Comparison of ENCODE assay signal across 19 cellular contexts in the genomic region with DNA sequence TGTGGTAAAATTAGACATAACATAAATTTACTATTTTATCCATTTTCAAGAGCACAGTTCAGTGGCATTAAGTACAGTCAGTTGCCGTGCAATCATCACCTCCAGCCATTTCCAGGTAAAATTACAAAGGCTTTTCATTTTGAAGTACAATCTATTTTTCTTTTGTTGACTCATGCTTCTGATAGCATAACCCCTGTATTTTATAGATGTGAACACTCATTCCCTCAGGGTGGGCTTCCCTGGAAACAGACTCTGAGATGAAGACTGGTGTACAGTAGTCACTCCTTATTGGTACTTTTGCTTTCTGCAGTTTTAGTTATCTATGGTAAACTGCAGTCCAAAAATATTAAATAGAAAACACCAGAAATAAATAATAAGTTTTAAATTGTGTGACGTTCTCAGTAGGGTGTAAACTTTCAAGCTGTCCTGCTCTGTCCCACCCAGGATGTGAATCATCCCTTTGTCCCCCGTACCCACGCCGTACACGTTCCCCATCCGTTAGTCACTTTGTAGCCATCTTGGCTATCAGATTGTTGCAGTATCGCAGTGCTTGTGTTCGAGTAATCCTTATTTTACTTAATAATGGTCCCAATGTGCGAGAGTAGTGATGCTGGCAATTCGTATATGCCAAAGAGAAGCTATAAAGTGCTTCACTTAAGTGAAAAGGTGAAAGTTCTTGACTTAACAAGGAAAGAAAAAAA. TPM values are rescaled to one million over a fixed set of nuclear protein-coding genes. Genes with fewer than 3 reads are reported as not detected.
DNase-seq lines count a peak whose midpoint lies in the region; ATAC-seq and TF ChIP-seq lines count a peak whose summit lies in the region.
"Had no signal": no experiment of that assay in that cellular context is flagged by ENCODE, and none has a peak within 500 bp of the region (broad histone marks: within the 10 kb centered on the region; RNA-seq: fewer than 3 reads in every experiment).

No MANE protein-coding gene starts in this region.

- H3K4me3 ChIP-seq in AG10803 (ENCODE audit: low read length) = no peak overlapping the region
- H3K4me3 ChIP-seq: body of pancreas, right atrium auricular region, upper lobe of right lung had no signal

- ATAC-seq in GM19328 (IDR thresholded peaks at IDR 0.05; ENCODE audit: unreplicated experiment) = no peak
- ATAC-seq in GM19397 (IDR thresholded peaks at IDR 0.05; ENCODE audit: unreplicated experiment) = no peak
- ATAC-seq: body of pancreas; naive thymus-derived CD8-positive, alpha-beta T cell; upper lobe of right lung had no signal

- peak; percentile 43 for DNase-seq in AG10803 (ENCODE audit: low read depth)
- DNase-seq in LHCN-M2 (ENCODE audit: low read depth) = peak; percentile 84
- DNase-seq in glomerular visceral epithelial cell (ENCODE audit: extremely low spot score) = peak; percentile 61
- no peak for DNase-seq in stimulated activated CD4-positive, alpha-beta T cell treated with anti-CD3 and anti-CD28 coated beads, Interleukin-2, amount 100 ng/mL, for 24 hours
- DNase-seq in activated CD4-positive, alpha-beta T cell treated with anti-CD3 and anti-CD28 coated beads for 48 hours = no peak
- DNase-seq: activated CD4-positive, alpha-beta T cell treated with anti-CD3 and anti-CD28 coated beads, Interleukin-2, amount 10 ng/mL, durations not matched to agents 24 days and 14 days; AML-193; body of pancreas; DND-41; heart left ventricle; naive thymus-derived CD8-positive, alpha-beta T cell; NCI-H2081; stimulated activated CD4-positive, alpha-beta T cell treated with anti-CD3 and anti-CD28 coated beads, Interleukin-4, amount 100 ng/mL, for 4 hours; stimulated activated naive B cell treated with anti-CD40 and anti-IgM and Interleukin-4, amounts not matched to agents 10 μg/mL and 1 μg/mL and 100 μg/mL, for 72 hours; upper lobe of right lung had no signal

- peak overlapping the region; percentile 19 for H3K27ac ChIP-seq in angular gyrus (ENCODE audit: low read depth, low read length)
- H3K27ac ChIP-seq: body of pancreas, right atrium auricular region, upper lobe of right lung had no signal

- TF ChIP-seq CTCF in AG10803 (conservative IDR thresholded peaks at IDR 0.05; ENCODE audit: low read length) = no peak

RNA-seq across cellular contexts. Expression of a gene that starts 41.1 kb away (rescaled TPM):
- 39.4 and 43.1 TPM in 2 replicates for total RNA-seq in LHCN-M2 (2014; rRNA removed)
- polyA plus RNA-seq in LHCN-M2 (2012) = 8.9 TPM

Comparison
In these comparisons a context has a peak if more than half of its experiments do, and no peak if none do; other contexts are left out.
1. DNase-seq: peak in AG10803 (single experiment), LHCN-M2 (single experiment) and glomerular visceral epithelial cell (single experiment); none in stimulated activated CD4-positive, alpha-beta T cell treated with anti-CD3 and anti-CD28 coated beads, Interleukin-2, amount 100 ng/mL, for 24 hours (0 of 2) and activated CD4-positive, alpha-beta T cell treated with anti-CD3 and anti-CD28 coated beads for 48 hours (single experiment).